In genomic region chr12:91129662-91130362, GRCh38 we compare ENCODE assay signal across 25 cellular contexts. TPM values are rescaled to one million over a fixed set of nuclear protein-coding genes. Genes with fewer than 3 reads are reported as not detected.
DNase-seq lines count a peak whose midpoint lies in the region; ATAC-seq and TF ChIP-seq lines count a peak whose summit lies in the region.
"Had no signal": no experiment of that assay in that cellular context is flagged by ENCODE, and none has a peak within 500 bp of the region (broad histone marks: within the 10 kb centered on the region; RNA-seq: fewer than 3 reads in every experiment).

No MANE protein-coding gene starts in this region.

- DNase-seq in activated naive CD8-positive, alpha-beta T cell treated with anti-CD3 and anti-CD28 coated beads, Interleukin-2, amount 10 ng/mL, durations not matched to agents 7 days and 5 days = no peak
- no peak for DNase-seq in activated naive CD8-positive, alpha-beta T cell treated with anti-CD3 and anti-CD28 coated beads, Interleukin-2, amount 50 U/mL, for 24 hours
- DNase-seq in central memory CD8-positive, alpha-beta T cell (ENCODE audit: low spot score in 2 of 2) = no peak
- no peak for DNase-seq in neural progenitor cell (ENCODE audit: low spot score)
- no peak for DNase-seq in left lung
- no peak for DNase-seq in T-helper 9 cell
- DNase-seq: 8988T, DMS53, EL, GF-D8, H9, KG1, NCI-H1105, NCI-H146, NCI-H2029, NCI-H226, NCI-H510A treated with DMSO at 0.1 percent for 48 hours, NCI-H82 had no signal

- no peak overlapping the region for H3K4me3 ChIP-seq in neural progenitor cell
- H3K4me3 ChIP-seq in left lung = no peak overlapping the region

- H3K4me1 ChIP-seq in neural progenitor cell (no peaks in the 10 kb centered on the region), left lung (no peaks in the 10 kb centered on the region)

- H3K36me3 ChIP-seq in neural progenitor cell (no peaks in the 10 kb centered on the region), left lung (no peaks in the 10 kb centered on the region)

- H3K27ac ChIP-seq in neural progenitor cell = no peak overlapping the region
- no peak overlapping the region for H3K27ac ChIP-seq in left lung
- H3K27ac ChIP-seq: C4-2B, HL-60 had no signal

- peak overlapping the region; percentile 26 for H2AFZ ChIP-seq in neural progenitor cell (replicated peaks)

- H3K9me3 ChIP-seq in neural progenitor cell (ENCODE audit: low read depth) = no peaks in the 10 kb centered on the region
- H3K9me3 ChIP-seq in left lung = no peaks in the 10 kb centered on the region

- H3K9ac ChIP-seq in neural progenitor cell = no peak overlapping the region

- no peaks in the 10 kb centered on the region for H4K20me1 ChIP-seq in neural progenitor cell (ENCODE audit: low read depth)

- H3K4me3 Mint-ChIP-seq in activated naive CD8-positive, alpha-beta T cell treated with anti-CD3 and anti-CD28 coated beads, Interleukin-2, amount 10 ng/mL, durations not matched to agents 7 days and 5 days = no peak overlapping the region
- H3K4me3 Mint-ChIP-seq in activated naive CD8-positive, alpha-beta T cell treated with anti-CD3 and anti-CD28 coated beads, Interleukin-2, amount 50 U/mL, for 24 hours = no peak overlapping the region
- no peak overlapping the region for H3K4me3 Mint-ChIP-seq in central memory CD8-positive, alpha-beta T cell
- H3K4me3 Mint-ChIP-seq in neural progenitor cell = no peak overlapping the region
- H3K4me3 Mint-ChIP-seq: H9 had no signal

- peak overlapping the region; percentile 14 for H3K27ac Mint-ChIP-seq in activated naive CD8-positive, alpha-beta T cell treated with anti-CD3 and anti-CD28 coated beads, Interleukin-2, amount 10 ng/mL, durations not matched to agents 7 days and 5 days
- no peak overlapping the region for H3K27ac Mint-ChIP-seq in activated naive CD8-positive, alpha-beta T cell treated with anti-CD3 and anti-CD28 coated beads, Interleukin-2, amount 50 U/mL, for 24 hours
- peak overlapping the region; percentile 29 for H3K27ac Mint-ChIP-seq in central memory CD8-positive, alpha-beta T cell (ENCODE audit: low read depth)
- H3K27ac Mint-ChIP-seq in neural progenitor cell = no peak overlapping the region

- no peaks in the 10 kb centered on the region for H3K36me3 Mint-ChIP-seq in activated naive CD8-positive, alpha-beta T cell treated with anti-CD3 and anti-CD28 coated beads, Interleukin-2, amount 10 ng/mL, durations not matched to agents 7 days and 5 days
- no peaks in the 10 kb centered on the region for H3K36me3 Mint-ChIP-seq in activated naive CD8-positive, alpha-beta T cell treated with anti-CD3 and anti-CD28 coated beads, Interleukin-2, amount 50 U/mL, for 24 hours (ENCODE audit: low read depth)
- peaks cover under 1% of the 10 kb centered on the region for H3K36me3 Mint-ChIP-seq in central memory CD8-positive, alpha-beta T cell (ENCODE audit: insufficient read depth)
- H3K36me3 Mint-ChIP-seq in neural progenitor cell = no peaks in the 10 kb centered on the region

- no peak for ATAC-seq in activated naive CD8-positive, alpha-beta T cell treated with anti-CD3 and anti-CD28 coated beads, Interleukin-2, amount 10 ng/mL, durations not matched to agents 7 days and 5 days (ENCODE audit: low read depth)
- no peak for ATAC-seq in activated naive CD8-positive, alpha-beta T cell treated with anti-CD3 and anti-CD28 coated beads, Interleukin-2, amount 50 U/mL, for 24 hours
- ATAC-seq in central memory CD8-positive, alpha-beta T cell (replicated peaks; ENCODE audit: extremely low read depth, poor library complexity, severe bottlenecking) = no peak
- ATAC-seq in left lung (no peak), GM19395 (IDR thresholded peaks at IDR 0.05; ENCODE audit: unreplicated experiment) (no peak)
- ATAC-seq: HepG2, Panc1, SK-N-SH treated with all-trans-retinoic acid at 6 μM for 48 hours had no signal

- no peak for TF ChIP-seq CTCF in neural progenitor cell (IDR thresholded peaks at IDR 0.05)
- no peak for TF ChIP-seq CTCF in left lung (IDR thresholded peaks at IDR 0.05)

- intact Hi-C loops in left lung (cut with DNase I) = no loop called here

- no peaks in the 10 kb centered on the region for H3K9me3 Mint-ChIP-seq in activated naive CD8-positive, alpha-beta T cell treated with anti-CD3 and anti-CD28 coated beads, Interleukin-2, amount 10 ng/mL, durations not matched to agents 7 days and 5 days
- H3K9me3 Mint-ChIP-seq in activated naive CD8-positive, alpha-beta T cell treated with anti-CD3 and anti-CD28 coated beads, Interleukin-2, amount 50 U/mL, for 24 hours = no peaks in the 10 kb centered on the region
- no peaks in the 10 kb centered on the region for H3K9me3 Mint-ChIP-seq in central memory CD8-positive, alpha-beta T cell
- no peaks in the 10 kb centered on the region for H3K9me3 Mint-ChIP-seq in neural progenitor cell
- H3K9me3 Mint-ChIP-seq: H9 had no signal

- peaks cover 2% of the 10 kb centered on the region for H3K27me3 Mint-ChIP-seq in activated naive CD8-positive, alpha-beta T cell treated with anti-CD3 and anti-CD28 coated beads, Interleukin-2, amount 10 ng/mL, durations not matched to agents 7 days and 5 days
- peaks cover 3% of the 10 kb centered on the region for H3K27me3 Mint-ChIP-seq in activated naive CD8-positive, alpha-beta T cell treated with anti-CD3 and anti-CD28 coated beads, Interleukin-2, amount 50 U/mL, for 24 hours
- H3K27me3 Mint-ChIP-seq in central memory CD8-positive, alpha-beta T cell = no peaks in the 10 kb centered on the region
- H3K27me3 Mint-ChIP-seq in neural progenitor cell (ENCODE audit: insufficient read depth, low read depth) = no peaks in the 10 kb centered on the region

- H3K27me3 ChIP-seq in neural progenitor cell (no peaks in the 10 kb centered on the region), left lung (no peaks in the 10 kb centered on the region)

- POLR2A ChIA-PET in activated naive CD8-positive, alpha-beta T cell treated with anti-CD3 and anti-CD28 coated beads, Interleukin-2, amount 10 ng/mL, durations not matched to agents 7 days and 5 days (lab: Charles Lee) = no interaction called here

- H3K4me1 Mint-ChIP-seq in activated naive CD8-positive, alpha-beta T cell treated with anti-CD3 and anti-CD28 coated beads, Interleukin-2, amount 10 ng/mL, durations not matched to agents 7 days and 5 days = no peaks in the 10 kb centered on the region
- H3K4me1 Mint-ChIP-seq in activated naive CD8-positive, alpha-beta T cell treated with anti-CD3 and anti-CD28 coated beads, Interleukin-2, amount 50 U/mL, for 24 hours = no peaks in the 10 kb centered on the region
- no peaks in the 10 kb centered on the region for H3K4me1 Mint-ChIP-seq in central memory CD8-positive, alpha-beta T cell
- H3K4me1 Mint-ChIP-seq in neural progenitor cell = no peaks in the 10 kb centered on the region
- H3K4me1 Mint-ChIP-seq: H9 had no signal

- no peak overlapping the region for H3K4me2 ChIP-seq in neural progenitor cell

- H3K79me2 ChIP-seq in neural progenitor cell (ENCODE audit: low read depth) = no peaks in the 10 kb centered on the region

- H3F3A ChIP-seq in neural progenitor cell (ENCODE audit: low read depth) = no peaks in the 10 kb centered on the region

RNA-seq across cellular contexts. Expression of gene LUM, which starts 18.5 kb away (rescaled TPM):
- not detected for total RNA-seq in activated naive CD8-positive, alpha-beta T cell treated with anti-CD3 and anti-CD28 coated beads, Interleukin-2, amount 10 ng/mL, durations not matched to agents 7 days and 5 days
- total RNA-seq in neural progenitor cell (ENCODE audit: low replicate concordance) (0.19 TPM in 1 of 2 replicates, not detected in the other), left lung (1,000 to 10,000 TPM in 1 of 2 donors, 100 to 1,000 TPM in 1; 605 to 1,088 TPM)
- total RNA-seq: H9, HepG2 had no signal

RNA-seq across cellular contexts. Expression of gene DCN, which starts 52.8 kb away (rescaled TPM):
- not detected for total RNA-seq in activated naive CD8-positive, alpha-beta T cell treated with anti-CD3 and anti-CD28 coated beads, Interleukin-2, amount 10 ng/mL, durations not matched to agents 7 days and 5 days
- not detected in 2 replicates for total RNA-seq in neural progenitor cell (ENCODE audit: low replicate concordance)
- 1,000 to 10,000 TPM in 1 of 2 donors, 100 to 1,000 TPM in 1; 966 to 1,049 TPM for total RNA-seq in left lung
- total RNA-seq: H9, HepG2, HT-29 had no signal

Comparison
In these comparisons a context has a peak if more than half of its experiments do, and no peak if none do; other contexts are left out.
1. H3K27ac Mint-ChIP-seq: peak in activated naive CD8-positive, alpha-beta T cell treated with anti-CD3 and anti-CD28 coated beads, Interleukin-2, amount 10 ng/mL, durations not matched to agents 7 days and 5 days (single experiment) and central memory CD8-positive, alpha-beta T cell (single experiment); none in activated naive CD8-positive, alpha-beta T cell treated with anti-CD3 and anti-CD28 coated beads, Interleukin-2, amount 50 U/mL, for 24 hours (single experiment) and neural progenitor cell (single experiment).
2. RNA of gene LUM, which starts 18.5 kb away (total RNA-seq): 605 to 1,088 TPM in left lung; not detected in activated naive CD8-positive, alpha-beta T cell treated with anti-CD3 and anti-CD28 coated beads, Interleukin-2, amount 10 ng/mL, durations not matched to agents 7 days and 5 days and 0.19 TPM in neural progenitor cell; every median in the first group is over 100 times any median in the second.
3. RNA of gene DCN, which starts 52.8 kb away (total RNA-seq): 966 to 1,049 TPM in left lung; not detected in activated naive CD8-positive, alpha-beta T cell treated with anti-CD3 and anti-CD28 coated beads, Interleukin-2, amount 10 ng/mL, durations not matched to agents 7 days and 5 days and not detected in neural progenitor cell; every median in the first group is over 100 times any median in the second.